In the genomic region with DNA sequence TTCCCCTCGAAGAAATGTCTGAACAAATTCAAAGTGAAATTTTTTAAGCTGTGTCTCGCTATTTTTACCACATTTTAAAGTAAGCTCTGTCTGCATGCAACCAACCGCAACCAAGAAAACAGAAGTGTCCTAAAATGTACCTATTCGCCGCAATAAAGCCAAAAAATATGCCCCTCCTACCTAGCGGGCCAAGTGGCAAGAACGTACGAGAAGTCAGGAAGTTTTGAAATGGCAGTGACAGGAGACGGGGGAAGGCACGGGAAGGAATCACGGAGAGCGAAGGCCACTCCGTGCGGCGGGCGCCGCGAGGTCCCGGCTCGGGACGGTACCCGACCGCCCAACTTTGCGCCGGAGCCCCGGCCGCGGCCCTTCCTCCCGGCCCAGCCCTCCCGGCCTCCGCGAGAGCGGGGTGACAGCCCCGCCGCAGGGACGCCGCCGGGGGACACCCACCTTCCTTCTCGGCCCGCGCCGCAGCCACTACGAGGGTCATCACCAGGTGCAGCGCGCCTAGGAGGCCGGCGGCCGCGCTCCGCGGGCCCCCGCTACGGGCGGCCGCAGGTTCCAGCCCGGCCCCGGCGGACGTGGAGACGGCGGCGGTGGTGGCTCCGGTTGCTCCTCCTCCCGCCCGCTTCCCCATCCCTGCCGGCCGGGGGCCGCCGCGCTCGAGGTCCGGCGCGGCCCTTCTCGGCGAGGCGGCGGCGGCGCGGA, we compare ENCODE assay signal across 8 cellular contexts. TPM values are rescaled to one million over a fixed set of nuclear protein-coding genes. Genes with fewer than 3 reads are reported as not detected.
A peak's percentile ranks its signal among the peaks of the same experiment; 100 is the strongest.
DNase-seq lines count a peak whose midpoint lies in the region; ATAC-seq, FAIRE-seq and TF ChIP-seq lines count a peak whose summit lies in the region.

No MANE protein-coding gene starts in this region.

- H3K79me1 ChIP-seq in trophoblast cell (ENCODE audit: low read length): peaks cover 13% of the 10 kb centered on the region

- TF ChIP-seq CTCF in C4-2B (conservative IDR thresholded peaks at IDR 0.05) (no peak), upper lobe of right lung (IDR thresholded peaks at IDR 0.05) (no peak)

- H3K36me3 ChIP-seq in trophoblast cell (ENCODE audit: control insufficient read depth in 1 of 2, insufficient read depth in 2 of 2, low read length in 2 of 2) (no peaks in the 10 kb centered on the region), upper lobe of right lung (no peaks in the 10 kb centered on the region)

- H3K4me2 ChIP-seq in trophoblast cell (ENCODE audit: low read length): peak overlapping the region; percentile 70

- peak overlapping the region; percentile 74 for H4K12ac ChIP-seq in trophoblast cell (ENCODE audit: low read depth, low read length)

- intact Hi-C loops in upper lobe of right lung (cut with DNase I): no loop called here

- peak overlapping the region; percentile 3 for H3K18ac ChIP-seq in trophoblast cell (ENCODE audit: low read length)

- H3K23ac ChIP-seq in trophoblast cell (ENCODE audit: low read length): no peak overlapping the region

- H4K91ac ChIP-seq in trophoblast cell (ENCODE audit: low read depth, low read length): peak overlapping the region; percentile 88

- H3K79me2 ChIP-seq in trophoblast cell (ENCODE audit: control insufficient read depth, insufficient read depth, low read length, poor library complexity): peaks cover 12% of the 10 kb centered on the region

- H3K14ac ChIP-seq in trophoblast cell (ENCODE audit: low read length): peak overlapping the region; percentile 23

- peak overlapping the region; percentile 76 for H3K9ac ChIP-seq in trophoblast cell (ENCODE audit: low read length)

- H3K4me3 ChIP-seq in trophoblast cell (ENCODE audit: low read depth, low read length): peak overlapping the region; percentile 95
- H3K4me3 ChIP-seq in upper lobe of right lung: peak overlapping the region; percentile 91

- H4K8ac ChIP-seq in trophoblast cell (ENCODE audit: low read depth, low read length): peak overlapping the region; percentile 85

- no peak overlapping the region for H2AK5ac ChIP-seq in trophoblast cell (ENCODE audit: low read length)

- DNase-seq in GM19239 (ENCODE audit: insufficient read length, low spot score) (no peak), RPMI7951 (ENCODE audit: low read depth) (peak; percentile 47), glomerular visceral epithelial cell (ENCODE audit: extremely low spot score) (peak; percentile 40), trophoblast cell (peak; percentile 49 to 74), upper lobe of right lung (no peak)
- DNase-seq in activated effector memory CD4-positive, alpha-beta T cell treated with anti-CD3 and anti-CD28 coated beads, Interleukin-2, amount 50 U/mL, for 16 hours: peak; percentile 82

- H3K27ac ChIP-seq in C4-2B (peak overlapping the region; percentile 94), trophoblast cell (ENCODE audit: low read depth, low read length) (peak overlapping the region; percentile 93), upper lobe of right lung (peak overlapping the region; percentile 94)

- no peaks in the 10 kb centered on the region for H3K27me3 ChIP-seq in trophoblast cell (ENCODE audit: insufficient read depth, low read length)
- no peaks in the 10 kb centered on the region for H3K27me3 ChIP-seq in upper lobe of right lung

- H2AFZ ChIP-seq in trophoblast cell (ENCODE audit: insufficient read depth, low read length, poor library complexity): peak overlapping the region; percentile 21

- no CpG with 5 or more reads among the region's 81 CpGs for WGBS in trophoblast cell (ENCODE audit: extremely low coverage, insufficient coverage, insufficient read length)

- peak; percentile 92 for FAIRE-seq in GM19239 (lab: Jason Lieb, UNC)

- H3K4me1 ChIP-seq in trophoblast cell (ENCODE audit: control insufficient read depth in 1 of 2, insufficient read depth in 2 of 2, low read length in 2 of 2): peaks cover 8 to 11% of the 10 kb centered on the region in 2 experiments
- peaks cover 30% of the 10 kb centered on the region for H3K4me1 ChIP-seq in upper lobe of right lung

- peak; percentile 23 for ATAC-seq in HG03378 (IDR thresholded peaks at IDR 0.05; ENCODE audit: unreplicated experiment)
- peak; percentile 72 for ATAC-seq in upper lobe of right lung

- H2BK120ac ChIP-seq in trophoblast cell (ENCODE audit: insufficient read depth, low read length, poor library complexity): peak overlapping the region; percentile 27

- H2BK5ac ChIP-seq in trophoblast cell (ENCODE audit: low read depth, low read length, poor library complexity): peak overlapping the region; percentile 47

- H3K9me3 ChIP-seq in trophoblast cell (ENCODE audit: insufficient read depth, low read depth, low read length) (no peaks in the 10 kb centered on the region), upper lobe of right lung (no peaks in the 10 kb centered on the region)

- no peak overlapping the region for H2BK12ac ChIP-seq in trophoblast cell (ENCODE audit: low read length)

- H3K4ac ChIP-seq in trophoblast cell (ENCODE audit: low read depth, low read length): peak overlapping the region; percentile 82

RNA-seq across cellular contexts. Expression of gene TMEM131, which starts 0.6 kb away (rescaled TPM):
- total RNA-seq in RPMI7951 (2014; rRNA removed; shearing (Covaris generic)): 22.6 and 32.4 TPM in 2 replicates
- polyA plus RNA-seq in trophoblast cell (2013): 32.3 and 32.6 TPM in 2 replicates
- 43.3 TPM for total RNA-seq in upper lobe of right lung

Comparison
In these comparisons a context has a peak if more than half of its experiments do, and no peak if none do; other contexts are left out.
1. DNase-seq: peak in RPMI7951 (single experiment), activated effector memory CD4-positive, alpha-beta T cell treated with anti-CD3 and anti-CD28 coated beads, Interleukin-2, amount 50 U/mL, for 16 hours (single experiment), glomerular visceral epithelial cell (single experiment) and trophoblast cell (2 of 2); none in GM19239 (single experiment) and upper lobe of right lung (single experiment).
2. Peak in every context shown above with its lines, with median percentiles within 50 percentile points of each other: H3K27ac ChIP-seq.